In the genomic region with DNA sequence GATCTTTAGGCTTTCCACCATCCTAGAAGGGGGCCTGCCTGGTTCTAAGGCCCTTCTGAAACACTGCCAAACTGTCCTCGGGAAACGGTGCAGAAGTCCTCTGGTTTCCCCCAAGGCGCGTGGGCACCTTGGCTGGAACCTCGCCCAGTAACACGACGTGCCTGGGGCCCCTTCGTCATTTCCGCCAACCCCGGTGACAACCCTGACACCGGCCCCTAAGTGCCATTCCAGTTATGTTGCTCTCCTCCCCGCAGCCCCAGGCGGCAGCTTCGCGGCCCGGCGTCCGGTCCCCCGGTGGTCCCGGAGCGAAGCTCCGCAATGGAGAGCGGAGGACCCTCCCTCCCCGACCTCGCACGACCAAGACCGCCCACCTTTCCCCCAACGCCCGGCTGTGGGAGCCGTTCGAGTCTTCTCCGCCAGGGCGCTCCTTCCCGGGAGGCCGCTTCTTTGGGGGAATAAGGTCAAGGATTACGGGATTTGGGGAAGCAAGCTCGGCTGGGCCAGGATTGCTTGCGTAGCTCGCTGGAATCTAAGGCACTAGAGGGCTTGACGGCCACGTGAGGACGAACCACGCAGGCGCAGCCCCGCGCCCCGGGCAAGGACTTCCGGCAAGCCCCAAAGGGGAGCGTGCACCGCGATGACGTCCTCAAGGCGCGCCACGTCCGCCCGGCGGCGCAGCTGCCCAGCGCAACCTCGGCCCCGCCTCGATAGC, we compare ENCODE assay signal across 8 cellular contexts. TPM values are rescaled to one million over a fixed set of nuclear protein-coding genes. Genes with fewer than 3 reads are reported as not detected.
DNase-seq lines count a peak whose midpoint lies in the region; ATAC-seq and TF ChIP-seq lines count a peak whose summit lies in the region.

No MANE protein-coding gene starts in this region.

- no peaks in the 10 kb centered on the region; the same call in 1 of the 2 replicates for H3K27me3 ChIP-seq in H9 (ENCODE audit: insufficient read depth, low read length)
- no peaks in the 10 kb centered on the region for H3K27me3 ChIP-seq in MG63
- no peaks in the 10 kb centered on the region for H3K27me3 ChIP-seq in foreskin keratinocyte
- H3K27me3 ChIP-seq in stomach = no peaks in the 10 kb centered on the region

- H3K4me3 Mint-ChIP-seq in H9 = peak overlapping the region; percentile 93 to 97
- peak overlapping the region; percentile 98 for H3K4me3 Mint-ChIP-seq in neural crest cell

- H4K91ac ChIP-seq in H9 (ENCODE audit: insufficient read length, low read depth, low read length) = no peak overlapping the region

- no peak overlapping the region for H4K5ac ChIP-seq in H9 (ENCODE audit: insufficient read length, low read depth, low read length)

- H3K4me1 Mint-ChIP-seq in H9 (peaks cover 3 to 9% of the 10 kb centered on the region in 2 experiments; a peak in 2 of 4 replicates), neural crest cell (peaks cover 20% of the 10 kb centered on the region)

- no peak overlapping the region for H3K23ac ChIP-seq in H9 (ENCODE audit: insufficient read length, low read depth, low read length)

- ATAC-seq in foreskin keratinocyte = peak; percentile 67

- no CpG with 5 or more reads among the region's 63 CpGs for WGBS in H9 (ENCODE audit: extremely low coverage, insufficient read length, low lambda C conversion rate)
- 0 to 1% (median 0%) methylated on average over 22 to 63 of the region's 63 CpGs for WGBS in stomach, 5 donors

- peak; percentile 54 for TF ChIP-seq EP300 in stomach (IDR thresholded peaks at IDR 0.05)

- peak in 2 of 4 donors; percentile 29 to 37 for TF ChIP-seq POLR2A in stomach (IDR thresholded peaks at IDR 0.05)

- H3K36me3 Mint-ChIP-seq in H9 (ENCODE audit: insufficient read depth in 1 of 3, low read depth in 3 of 3) (peaks cover 10 to 17% (median 16%) of the 10 kb centered on the region in 3 experiments), neural crest cell (ENCODE audit: low read depth) (peaks cover 5% of the 10 kb centered on the region)

- no peak overlapping the region for H3K4ac ChIP-seq in H9 (ENCODE audit: low read depth, low read length)

- no peak overlapping the region for H2BK5ac ChIP-seq in H9 (ENCODE audit: insufficient read length, low read length)

- H3K9ac ChIP-seq in ES-I3 (ENCODE audit: low read depth, low read length) (peak overlapping the region; percentile 96), H9 (ENCODE audit: extremely low read depth, insufficient read length, low read length) (peak overlapping the region; percentile 49)

- H2BK15ac ChIP-seq in H9 (ENCODE audit: low read depth, low read length) = no peak overlapping the region

- H3K79me1 ChIP-seq in H9 (ENCODE audit: insufficient read depth, low read depth, low read length, poor library complexity, severe bottlenecking) = no peaks in the 10 kb centered on the region

- intact Hi-C loops in stomach (cut with DNase I; ENCODE audit: low total_unique reads) = no loop called here

- no peak overlapping the region for H2BK120ac ChIP-seq in H9 (ENCODE audit: low read depth, low read length, poor library complexity, severe bottlenecking)

- H4K20me1 ChIP-seq in H9 (ENCODE audit: control insufficient read depth, insufficient read depth, insufficient read length) = no peaks in the 10 kb centered on the region

- peak overlapping the region; percentile 97 to 100 (median 99) for H3K27ac Mint-ChIP-seq in H9
- H3K27ac Mint-ChIP-seq in neural crest cell (ENCODE audit: unreplicated experiment) = peak overlapping the region; percentile 99

- H2BK12ac ChIP-seq in H9 (ENCODE audit: insufficient read length, low read depth, low read length) = no peak overlapping the region

- peaks cover 2% of the 10 kb centered on the region; the same call in 1 of the 2 replicates for H3K79me2 ChIP-seq in H9 (ENCODE audit: insufficient read depth, low read length)

- peaks cover 6% of the 10 kb centered on the region; the same call in 1 of the 2 replicates for H3K4me1 ChIP-seq in ES-I3 (ENCODE audit: insufficient read depth, low read length)
- no peaks in the 10 kb centered on the region for H3K4me1 ChIP-seq in H9 (ENCODE audit: insufficient read depth, low read length)
- H3K4me1 ChIP-seq in foreskin keratinocyte = peaks cover 5% of the 10 kb centered on the region
- peaks cover 35 to 62% (median 55%) of the 10 kb centered on the region in 4 donors for H3K4me1 ChIP-seq in stomach

- H3K36me3 ChIP-seq in ES-I3 (ENCODE audit: insufficient read depth, low read length) (peaks cover 4% of the 10 kb centered on the region), MG63 (peaks cover 74% of the 10 kb centered on the region), stomach (peaks cover 6 to 33% (median 32%) of the 10 kb centered on the region in 4 donors)

- H2AK5ac ChIP-seq in H9 (ENCODE audit: insufficient read length, low read length) = no peak overlapping the region

- no peaks in the 10 kb centered on the region; the same call in none of the 2 replicates for H3K27me3 Mint-ChIP-seq in H9 (ENCODE audit: low read depth)
- H3K27me3 Mint-ChIP-seq in neural crest cell (ENCODE audit: low read depth) = peaks cover 3% of the 10 kb centered on the region

- H3K23me2 ChIP-seq in H9 (ENCODE audit: insufficient read length, low read depth, low read length, poor library complexity, severe bottlenecking) = peaks cover 16% of the 10 kb centered on the region

- no peak overlapping the region for H2BK20ac ChIP-seq in H9 (ENCODE audit: low read depth, low read length, poor library complexity, severe bottlenecking)

- H3K4me2 ChIP-seq in H9 (ENCODE audit: insufficient read depth, insufficient read length, low read length) = peak overlapping the region; percentile 91

- peak overlapping the region; percentile 5 for H3K18ac ChIP-seq in H9 (ENCODE audit: insufficient read length, low read depth, low read length)

- H3K4me3 ChIP-seq in MG63 (peak overlapping the region; percentile 91), stomach (peak overlapping the region; percentile 56 to 88 (median 62))

- H3K27ac ChIP-seq in H9 (ENCODE audit: insufficient read length, low read depth, low read length) (no peak overlapping the region), foreskin keratinocyte (peak overlapping the region; percentile 97), stomach (peak overlapping the region; percentile 98 to 100 (median 99))

- H3K9me3 Mint-ChIP-seq in H9 = no peaks in the 10 kb centered on the region
- no peaks in the 10 kb centered on the region for H3K9me3 Mint-ChIP-seq in neural crest cell

- H3K56ac ChIP-seq in H9 (ENCODE audit: insufficient read length, low read depth, low read length) = no peak overlapping the region

- H4K8ac ChIP-seq in H9 (replicated peaks; ENCODE audit: insufficient read length, low read depth, low read length) = no peak overlapping the region

- peak; percentile 98 for DNase-seq in H9
- DNase-seq in MG63 = peak; percentile 99
- peak; percentile 67 to 77 for DNase-seq in SHP77 (lab: John Stamatoyannopoulos, UW)
- DNase-seq in activated gamma-delta T cell treated with Interleukin-2 at 50 U/mL for 16 hours = peak; percentile 96
- peak; percentile 85 to 92 for DNase-seq in foreskin keratinocyte
- DNase-seq in neural crest cell (ENCODE audit: low read depth, low spot score) = peak; percentile 47
- DNase-seq in stomach = peak; percentile 98

- 0 out of 3 replicates have a peak, but pooled peaks have one; percentile 12 for TF ChIP-seq CTCF in H9 (conservative IDR thresholded peaks at IDR 0.05)
- TF ChIP-seq CTCF in foreskin keratinocyte (conservative IDR thresholded peaks at IDR 0.05) = peak; percentile 21
- peak; percentile 27 for TF ChIP-seq CTCF in neural crest cell (conservative IDR thresholded peaks at IDR 0.05)
- peak in 1 of 7 experiments; percentile 24 for TF ChIP-seq CTCF in stomach (IDR thresholded peaks at IDR 0.05)

- no peak overlapping the region for H3K14ac ChIP-seq in H9 (ENCODE audit: insufficient read depth, low read length)

- no peak overlapping the region for H3T11ph ChIP-seq in H9 (ENCODE audit: low read length)

- H3K9me3 ChIP-seq in ES-I3 (ENCODE audit: control insufficient read depth, insufficient read depth, low read length) (no peaks in the 10 kb centered on the region), H9 (ENCODE audit: control insufficient read depth, low read depth, low read length) (no peaks in the 10 kb centered on the region), MG63 (no peaks in the 10 kb centered on the region), stomach (no peaks in the 10 kb centered on the region)

- no peak overlapping the region for H2AFZ ChIP-seq in H9 (ENCODE audit: low read length)

RNA-seq across cellular contexts. Expression of gene RNH1, which starts 0.6 kb away (rescaled TPM):
- total RNA-seq in H9 (2021) (60.0 and 67.0 TPM in 2 replicates), foreskin keratinocyte (162 and 219 TPM in 2 replicates), neural crest cell (69.2 and 71.1 TPM in 2 replicates), stomach (100 to 1,000 TPM in 4 of 5 donors, 10 to 100 TPM in 1; 61.3 to 260 (median 137) TPM)
- 556 and 832 TPM in 2 replicates for total RNA-seq in MG63 (2014; rRNA removed; shearing (Covaris generic); ENCODE audit: low replicate concordance)
- polyA plus RNA-seq in foreskin keratinocyte (167 and 235 TPM in 2 replicates), stomach (100 to 1,000 TPM in 2 of 3 donors, 10 to 100 TPM in 1; 95.3 to 149 (median 106) TPM)

RNA-seq across cellular contexts. Expression of gene HRAS, which starts 29.0 kb away (rescaled TPM):
- total RNA-seq in H9 (2021) (61.8 and 66.0 TPM in 2 replicates), foreskin keratinocyte (167 and 199 TPM in 2 replicates), neural crest cell (90.6 and 93.5 TPM in 2 replicates), stomach (10 to 100 TPM; 14.2 to 87.5 (median 21.6) TPM)
- 78.8 and 207 TPM in 2 replicates for total RNA-seq in MG63 (2014; rRNA removed; shearing (Covaris generic); ENCODE audit: low replicate concordance)
- polyA plus RNA-seq in foreskin keratinocyte (252 and 263 TPM in 2 replicates), stomach (100 to 1,000 TPM; 108 to 181 (median 131) TPM)

RNA-seq across cellular contexts. Expression of gene LRRC56, which starts 30.9 kb away (rescaled TPM):
- total RNA-seq in H9 (2021) = 3.1 and 3.4 TPM in 2 replicates
- total RNA-seq in MG63 (2014; rRNA removed; shearing (Covaris generic); ENCODE audit: low replicate concordance) = 0.63 TPM in 1 of 2 replicates, not detected in the other
- total RNA-seq in foreskin keratinocyte = 0.28 and 0.48 TPM in 2 replicates
- polyA plus RNA-seq in foreskin keratinocyte = 0.30 and 0.47 TPM in 2 replicates
- total RNA-seq in neural crest cell = 2.1 and 2.4 TPM in 2 replicates
- 1 to 10 TPM in 3 of 5 donors, under 1 TPM in 1, not detected in 1; 0.18 to 8.1 (median 3.3) TPM for total RNA-seq in stomach
- 1 to 10 TPM; 2.1 to 2.9 (median 2.9) TPM for polyA plus RNA-seq in stomach

RNA-seq across cellular contexts. Expression of gene LMNTD2, which starts 54.1 kb away (rescaled TPM):
- total RNA-seq in H9 (2021) (4.2 and 4.7 TPM in 2 replicates), foreskin keratinocyte (0.92 and 0.95 TPM in 2 replicates), neural crest cell (1.8 and 2.2 TPM in 2 replicates), stomach (10 to 100 TPM in 3 of 5 donors, 1 to 10 TPM in 1, under 1 TPM in 1; 0.55 to 92.7 (median 12.8) TPM)
- total RNA-seq in MG63 (2014; rRNA removed; shearing (Covaris generic); ENCODE audit: low replicate concordance) = 0.20 and 0.30 TPM in 2 replicates
- polyA plus RNA-seq in foreskin keratinocyte (1.2 and 1.3 TPM in 2 replicates), stomach (1 to 10 TPM; 6.3 to 9.2 (median 7.2) TPM)

RNA-seq across cellular contexts. Expression of gene RASSF7, which starts 54.4 kb away (rescaled TPM):
- total RNA-seq in H9 (2021) (26.3 and 30.0 TPM in 2 replicates), foreskin keratinocyte (37.3 and 44.3 TPM in 2 replicates), neural crest cell (7.3 and 7.4 TPM in 2 replicates), stomach (100 to 1,000 TPM in 2 of 5 donors, 10 to 100 TPM in 3; 16.7 to 330 (median 86.6) TPM)
- 3.0 and 25.8 TPM in 2 replicates for total RNA-seq in MG63 (2014; rRNA removed; shearing (Covaris generic); ENCODE audit: low replicate concordance)
- polyA plus RNA-seq in foreskin keratinocyte (51.7 and 59.1 TPM in 2 replicates), stomach (100 to 1,000 TPM in 2 of 3 donors, 10 to 100 TPM in 1; 73.0 to 121 (median 103) TPM)

Comparison
In these comparisons a context has a peak if more than half of its experiments do, and no peak if none do; other contexts are left out.
1. DNase-seq: peak in every context shown above with its lines; median percentile 99 in MG63; 98 in H9; 98 in stomach; 96 in activated gamma-delta T cell treated with Interleukin-2 at 50 U/mL for 16 hours; 88 in foreskin keratinocyte; 72 in SHP77; 47 in neural crest cell.